8 cellular contexts compared by ENCODE assay signal in genomic region chr9:105244274-105244995, GRCh38. TPM values are rescaled to one million over a fixed set of nuclear protein-coding genes. Genes with fewer than 3 reads are reported as not detected.
DNase-seq lines count a peak whose midpoint lies in the region; ATAC-seq and TF ChIP-seq lines count a peak whose summit lies in the region.

Gene SLC44A1 (plus strand): TSS chr9:105244651. CDS start chr9:105244869, 218 bp downstream.

- peaks cover 62% of the 10 kb centered on the region for H3K4me1 ChIP-seq in left ventricle myocardium inferior
- H3K4me1 ChIP-seq in prostate gland (replicated peaks), result no peaks in the 10 kb centered on the region

- H3K36me3 ChIP-seq in left ventricle myocardium inferior (no peaks in the 10 kb centered on the region), prostate gland (no peaks in the 10 kb centered on the region)

- in situ Hi-C loops in GM13977 (cut with MboI; ENCODE audit: low pct_unique_long_range_greater_than_20kb, low sequenced_read_pairs, unreplicated experiment), result no loop called here

- H3K9me3 ChIP-seq in left ventricle myocardium inferior (replicated peaks) (peaks cover 11% of the 10 kb centered on the region), prostate gland (no peaks in the 10 kb centered on the region)

- no peak for TF ChIP-seq CTCF in GM13977 (IDR thresholded peaks at IDR 0.05; ENCODE audit: extremely low read depth, insufficient read depth, missing control alignments)
- peak; percentile 19 for TF ChIP-seq CTCF in left ventricle myocardium inferior (IDR thresholded peaks at IDR 0.05; ENCODE audit: borderline replicate concordance)
- TF ChIP-seq CTCF in prostate gland (IDR thresholded peaks at IDR 0.05), result peak in 2 of 4 experiments; percentile 29 to 34

- DNase-seq in GM13977 (ENCODE audit: low spot score) (peak; percentile 85), NCI-H146 (lab: John Stamatoyannopoulos, UW) (peak; percentile 94), T-helper 1 cell (peak; percentile 85 to 96 (median 87)), amygdala (lab: John Stamatoyannopoulos, UW) (peak; percentile 78 to 98 (median 94)), left ventricle myocardium inferior (peak; percentile 98), prostate gland (ENCODE audit: low spot score) (peak; percentile 96), ureter (ENCODE audit: low spot score) (peak; percentile 97)

- peak; percentile 67 for TF ChIP-seq POLR2A in prostate gland (IDR thresholded peaks at IDR 0.05)

- ATAC-seq in HG02870 (IDR thresholded peaks at IDR 0.05; ENCODE audit: unreplicated experiment), result peak; percentile 81

- intact Hi-C loops in left ventricle myocardium inferior (cut with micrococcal nuclease), result no loop called here
- intact Hi-C loops in prostate gland (cut with DNase I), result loop anchor here (5.0 to 10.0 kb wide), 3 partner anchors 37 to 317 kb away; partner anchors contain the start of gene ABCA1

- H3K27ac ChIP-seq in left ventricle myocardium inferior (replicated peaks) (peak within 1 kb of the TSS; percentile 90), prostate gland (peak within 1 kb of the TSS; percentile 85 to 88)

- WGBS in prostate gland, result 0% methylated on average over 73 of the region's 102 CpGs

- H3K27me3 ChIP-seq in left ventricle myocardium inferior (ENCODE audit: low read depth) (no peaks in the 10 kb centered on the region), prostate gland (replicated peaks; ENCODE audit: insufficient read depth) (no peaks in the 10 kb centered on the region)

- peak within 1 kb of the TSS; percentile 83 for H3K4me3 ChIP-seq in left ventricle myocardium inferior
- peak within 1 kb of the TSS; percentile 60 to 81 for H3K4me3 ChIP-seq in prostate gland

RNA-seq across cellular contexts. Expression of gene SLC44A1, which starts in this region (rescaled TPM):
- total RNA-seq in left ventricle myocardium inferior (27.0 TPM), prostate gland (10 to 100 TPM; 22.2 to 27.1 TPM), ureter (67.5 TPM)

Comparison
In these comparisons a context has a peak if more than half of its experiments do, and no peak if none do; other contexts are left out.
1. Peak in every context shown above with its lines: DNase-seq, ATAC-seq, H3K4me3 ChIP-seq and H3K27ac ChIP-seq.